8 cellular contexts compared by ENCODE assay signal in genomic region chr2:42117923-42118758, GRCh38. TPM values are rescaled to one million over a fixed set of nuclear protein-coding genes. Genes with fewer than 3 reads are reported as not detected.
DNase-seq lines count a peak whose midpoint lies in the region; ATAC-seq, FAIRE-seq and TF ChIP-seq lines count a peak whose summit lies in the region.

No MANE protein-coding gene starts in this region.

- no peak overlapping the region for H3K18ac ChIP-seq in mesenchymal stem cell (ENCODE audit: low read depth in 1 of 2, low read length in 2 of 2)

- H3K4me3 ChIP-seq in KMS-11 (IDR thresholded peaks at IDR 0.05; ENCODE audit: insufficient read depth, low read depth, low read length) = no peak overlapping the region
- H3K4me3 ChIP-seq in astrocyte of the spinal cord (ENCODE audit: low read depth, low read length) = no peak overlapping the region
- no peak overlapping the region for H3K4me3 ChIP-seq in mesenchymal stem cell (ENCODE audit: insufficient read depth in 1 of 2, low read depth in 1 of 2, low read length in 2 of 2)
- H3K4me3 ChIP-seq in suprapubic skin = no peak overlapping the region

- 0% methylated on average over 1 of the region's 1 CpG for WGBS in mesenchymal stem cell
- WGBS in suprapubic skin = 40% methylated on average over 1 of the region's 1 CpG

- no peak for TF ChIP-seq EP300 in suprapubic skin (IDR thresholded peaks at IDR 0.05)

- no peaks in the 10 kb centered on the region for H3K79me2 ChIP-seq in KMS-11 (ENCODE audit: insufficient read depth, low read depth)

- no peak overlapping the region for H2AK5ac ChIP-seq in mesenchymal stem cell (ENCODE audit: low read length, severe bottlenecking)

- no peak overlapping the region for H4K91ac ChIP-seq in mesenchymal stem cell (ENCODE audit: low read length)

- POLR2A ChIA-PET in RWPE1 (lab: Yijun Ruan, JAX; ENCODE audit: low non-redundant PET) = no interaction called here

- H3K27ac ChIP-seq in KMS-11 (peak overlapping the region; percentile 70), mesenchymal stem cell (ENCODE audit: low read length, poor library complexity, severe bottlenecking) (peak overlapping the region; percentile 31), RWPE1 (no peak overlapping the region), suprapubic skin (no peak overlapping the region)

- H2BK120ac ChIP-seq in mesenchymal stem cell (ENCODE audit: low read depth, low read length) = no peak overlapping the region

- peak overlapping the region in 1 of 2 experiments; percentile 66 for H2BK12ac ChIP-seq in mesenchymal stem cell (ENCODE audit: low read length in 2 of 2)

- H3K23ac ChIP-seq in mesenchymal stem cell (ENCODE audit: low read length in 2 of 2) = no peak overlapping the region

- CTCF ChIA-PET in RWPE1 (lab: Yijun Ruan, JAX) = interaction anchor here (0.6 kb wide), 1 partner anchor 655 kb away, joined by 3 read pairs; no protein-coding TSS in a partner anchor

- no peaks in the 10 kb centered on the region for H3K79me1 ChIP-seq in mesenchymal stem cell (replicated peaks; ENCODE audit: low read length, poor library complexity, severe bottlenecking)

- TF ChIP-seq CTCF in KMS-11 (conservative IDR thresholded peaks at IDR 0.05; ENCODE audit: low read depth, low read length) = no peak
- TF ChIP-seq CTCF in astrocyte of the spinal cord (IDR thresholded peaks at IDR 0.05; ENCODE audit: low read depth, low read length) = no peak
- TF ChIP-seq CTCF in GM13977 (IDR thresholded peaks at IDR 0.05; ENCODE audit: extremely low read depth, insufficient read depth, missing control alignments) = no peak
- no peak for TF ChIP-seq CTCF in RWPE1 (conservative IDR thresholded peaks at IDR 0.05; ENCODE audit: low read depth)
- no peak for TF ChIP-seq CTCF in suprapubic skin (IDR thresholded peaks at IDR 0.05)

- H3K9ac ChIP-seq in KMS-11 (peak overlapping the region; percentile 4; the same call in 1 of the 2 replicates), mesenchymal stem cell (ENCODE audit: low read length) (peak overlapping the region; percentile 4)

- H3K36me3 ChIP-seq in KMS-11 (ENCODE audit: insufficient read depth) (no peaks in the 10 kb centered on the region), mesenchymal stem cell (ENCODE audit: control insufficient read depth in 1 of 2, insufficient read depth in 2 of 2, low read depth in 1 of 2, low read length in 2 of 2) (no peaks in the 10 kb centered on the region), suprapubic skin (no peaks in the 10 kb centered on the region)

- TF ChIP-seq POLR2A in GM12891 (IDR thresholded peaks at IDR 0.05; ENCODE audit: low read depth, low read length) (no peak), suprapubic skin (IDR thresholded peaks at IDR 0.05) (no peak)

- H2AFZ ChIP-seq in KMS-11 (ENCODE audit: low read depth) (no peak overlapping the region), mesenchymal stem cell (ENCODE audit: low read depth, low read length) (no peak overlapping the region)

- H3K27me3 ChIP-seq in KMS-11 (ENCODE audit: insufficient read depth, low read depth) (no peaks in the 10 kb centered on the region), mesenchymal stem cell (ENCODE audit: control insufficient read depth in 1 of 2, insufficient read depth in 1 of 2, low read length in 2 of 2) (no peaks in the 10 kb centered on the region), suprapubic skin (no peaks in the 10 kb centered on the region)

- H3K4me1 ChIP-seq in KMS-11 (ENCODE audit: low read depth, poor library complexity, severe bottlenecking) (peaks cover 73% of the 10 kb centered on the region), mesenchymal stem cell (ENCODE audit: control insufficient read depth, insufficient read depth, low read depth, low read length) (peaks cover 3% of the 10 kb centered on the region), suprapubic skin (peaks cover 13% of the 10 kb centered on the region)

- no peak overlapping the region for H2BK5ac ChIP-seq in mesenchymal stem cell (ENCODE audit: low read depth, low read length, poor library complexity, severe bottlenecking)

- ATAC-seq in GM21825 (IDR thresholded peaks at IDR 0.05; ENCODE audit: unreplicated experiment) = peak; percentile 75

- peak overlapping the region; percentile 58 for H3K4me2 ChIP-seq in KMS-11
- H3K4me2 ChIP-seq in mesenchymal stem cell (ENCODE audit: low read length, poor library complexity, severe bottlenecking) = no peak overlapping the region

- H3K4ac ChIP-seq in mesenchymal stem cell (ENCODE audit: low read depth in 1 of 2, low read length in 2 of 2) = no peak overlapping the region

- H3K14ac ChIP-seq in mesenchymal stem cell (ENCODE audit: low read length in 2 of 2) = no peak overlapping the region

- H4K8ac ChIP-seq in mesenchymal stem cell (ENCODE audit: low read length) = no peak overlapping the region

- no peaks in the 10 kb centered on the region for H4K20me1 ChIP-seq in KMS-11 (ENCODE audit: insufficient read depth)

- DNase-seq in GM12891 (ENCODE audit: insufficient read length, low spot score) = no peak
- DNase-seq in astrocyte of the spinal cord (ENCODE audit: low read depth, low spot score) = peak; percentile 79
- DNase-seq in mesenchymal stem cell = peak; percentile 75
- no peak for DNase-seq in GM13977 (ENCODE audit: low spot score)
- no peak for DNase-seq in RWPE1 (ENCODE audit: low spot score)
- DNase-seq in suprapubic skin (ENCODE audit: low spot score in 2 of 2) = no peak

- in situ Hi-C loops in astrocyte of the spinal cord (cut with HindIII; ENCODE audit: low sequenced_read_pairs) (no loop called here), GM13977 (cut with MboI; ENCODE audit: low pct_unique_long_range_greater_than_20kb, low sequenced_read_pairs, unreplicated experiment) (no loop called here)

- FAIRE-seq in GM12891 (lab: Jason Lieb, UNC) = peak; percentile 79

- no peaks in the 10 kb centered on the region for H3K9me3 ChIP-seq in mesenchymal stem cell (ENCODE audit: control insufficient read depth, low read length)
- no peaks in the 10 kb centered on the region for H3K9me3 ChIP-seq in suprapubic skin

- H2BK15ac ChIP-seq in mesenchymal stem cell (ENCODE audit: low read depth, poor library complexity, severe bottlenecking) = no peak overlapping the region

TF ChIP-seq in GM12891, 5 proteins besides CTCF, POLR2A, EP300 and RAD21:
- TF ChIP-seq TAF1 (IDR thresholded peaks at IDR 0.05; ENCODE audit: low read depth, low read length) (no peak), POLR2AphosphoS5 (IDR thresholded peaks at IDR 0.05; ENCODE audit: low read depth, low read length) (no peak), PAX5 (IDR thresholded peaks at IDR 0.05; ENCODE audit: insufficient read depth, low read length, severe bottlenecking) (no peak), SPI1 (IDR thresholded peaks at IDR 0.05; ENCODE audit: low read depth, low read length) (no peak; the same call in none of the 2 replicates), POU2F2 (IDR thresholded peaks at IDR 0.05; ENCODE audit: low read depth, low read length) (no peak)

RNA-seq across cellular contexts. Expression of gene EML4, which starts 51.0 kb away (rescaled TPM):
- polyA plus RNA-seq in GM12891 (2012; ENCODE audit: low read depth, missing spikeins) = 23.4 TPM
- polyA plus RNA-seq in mesenchymal stem cell (2013, experiment 1 of 2) = 24.9 TPM
- 24.4 TPM for polyA plus RNA-seq in mesenchymal stem cell (2013, experiment 2 of 2)
- total RNA-seq in suprapubic skin = 10 to 100 TPM; 38.9 to 67.1 (median 43.3) TPM

Comparison
In these comparisons a context has a peak if more than half of its experiments do, and no peak if none do; other contexts are left out.
1. DNase-seq: peak in astrocyte of the spinal cord (single experiment) and mesenchymal stem cell (single experiment); none in GM12891 (single experiment), GM13977 (single experiment), RWPE1 (single experiment) and suprapubic skin (0 of 2).
2. H3K27ac ChIP-seq: peak in KMS-11 (single experiment) and mesenchymal stem cell (single experiment); none in RWPE1 (single experiment) and suprapubic skin (single experiment).